ENCODE assay signal across 8 cellular contexts in the genomic region with DNA sequence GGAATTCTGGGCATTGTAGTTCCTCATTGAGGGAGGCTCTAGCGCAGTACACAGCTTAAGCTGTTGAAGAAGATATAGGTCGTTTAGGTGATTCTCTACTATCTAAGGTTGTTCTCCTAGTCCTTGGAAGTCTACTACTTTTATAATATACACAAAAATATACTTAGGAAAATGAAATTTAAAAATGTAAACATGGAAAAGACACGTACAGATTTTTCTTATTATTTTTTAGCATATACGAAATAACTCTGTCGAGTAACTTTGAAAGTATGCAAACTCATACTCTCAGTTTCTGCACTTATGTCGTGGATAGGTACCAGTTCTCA. TPM values are rescaled to one million over a fixed set of nuclear protein-coding genes. Genes with fewer than 3 reads are reported as not detected.
A peak's percentile ranks its signal among the peaks of the same experiment; 100 is the strongest.
DNase-seq lines count a peak whose midpoint lies in the region; ATAC-seq lines count a peak whose summit lies in the region.

No MANE protein-coding gene starts in this region.

- peaks cover 0 to 16% (median 0%) of the 10 kb centered on the region in 3 donors for H3K36me3 Mint-ChIP-seq in CD8-positive, alpha-beta memory T cell

- peaks cover 23 to 33% (median 30%) of the 10 kb centered on the region in 3 donors for H3K4me1 Mint-ChIP-seq in CD8-positive, alpha-beta memory T cell

- peak overlapping the region; percentile 78 for H3K4me3 ChIP-seq in CD8-positive, alpha-beta memory T cell (ENCODE audit: low read length)
- H3K4me3 ChIP-seq in Karpas-422 (ENCODE audit: low read length) (peak overlapping the region; percentile 74), ectodermal cell (ENCODE audit: insufficient read depth, low read depth, low read length) (peak overlapping the region; percentile 69), neuron (ENCODE audit: low read length) (peak overlapping the region; percentile 77)

- H3K9ac ChIP-seq in Karpas-422 (ENCODE audit: low read length) = peak overlapping the region; percentile 83

- H2AFZ ChIP-seq in Karpas-422 (ENCODE audit: low read length) = peak overlapping the region; percentile 92; the same call in 1 of the 2 replicates
- H2AFZ ChIP-seq in neuron (ENCODE audit: low read depth, low read length) = no peak overlapping the region

- no peaks in the 10 kb centered on the region for H3K9me3 Mint-ChIP-seq in CD8-positive, alpha-beta memory T cell

- H4K20me1 ChIP-seq in Karpas-422 (ENCODE audit: insufficient read depth, low read depth, low read length) = no peaks in the 10 kb centered on the region

- H3K79me2 ChIP-seq in Karpas-422 (ENCODE audit: low read length) = peaks cover 42% of the 10 kb centered on the region

- peak overlapping the region; percentile 66 for H3K27ac ChIP-seq in CD8-positive, alpha-beta memory T cell (ENCODE audit: low read depth, low read length)
- H3K27ac ChIP-seq in Karpas-422 (ENCODE audit: low read length) (no peak overlapping the region), ectodermal cell (ENCODE audit: insufficient read depth, low read depth, low read length, poor library complexity, severe bottlenecking) (no peak overlapping the region)

- H3K4me2 ChIP-seq in Karpas-422 (ENCODE audit: low read depth, low read length, poor library complexity, severe bottlenecking) = peak overlapping the region; percentile 93

- CTCF ChIA-PET in CD8-positive, alpha-beta memory T cell (lab: Charles Lee) = interaction anchor here (1.1 kb wide), 2 partner anchors 95 to 218 kb away, joined by 3 to 4 read pairs; a partner anchor contains a TSS

- no peaks in the 10 kb centered on the region for H3K36me3 ChIP-seq in CD8-positive, alpha-beta memory T cell (ENCODE audit: insufficient read depth, low read length)
- H3K36me3 ChIP-seq in Karpas-422 (ENCODE audit: insufficient read depth, low read length) (no peaks in the 10 kb centered on the region), ectodermal cell (ENCODE audit: control insufficient read depth, insufficient read depth, low read length) (no peaks in the 10 kb centered on the region), neuron (ENCODE audit: insufficient read depth, low read length) (no peaks in the 10 kb centered on the region)

- no peak for DNase-seq in CD8-positive, alpha-beta memory T cell
- DNase-seq in Karpas-422 (no peak), COLO668 (lab: John Stamatoyannopoulos, UW; ENCODE audit: unreplicated experiment) (no peak), NCI-H510A (lab: John Stamatoyannopoulos, UW) (no peak)
- no peak for DNase-seq in activated CD4-positive, alpha-beta T cell treated with anti-CD3 and anti-CD28 coated beads, Interleukin-2, amount 50 U/mL, for 1 hour

- no peaks in the 10 kb centered on the region for H3K27me3 ChIP-seq in CD8-positive, alpha-beta memory T cell (ENCODE audit: insufficient read depth, low read length, poor library complexity, severe bottlenecking)
- H3K27me3 ChIP-seq in Karpas-422 (ENCODE audit: low read length) (no peaks in the 10 kb centered on the region), ectodermal cell (ENCODE audit: control insufficient read depth, insufficient read depth, low read length, poor library complexity, severe bottlenecking) (peaks cover 3% of the 10 kb centered on the region), neuron (ENCODE audit: insufficient read depth, low read length) (no peaks in the 10 kb centered on the region)

- no peak for ATAC-seq in HG02870 (IDR thresholded peaks at IDR 0.05; ENCODE audit: unreplicated experiment)

- H3K27ac Mint-ChIP-seq in CD8-positive, alpha-beta memory T cell = peak overlapping the region; percentile 80 to 99 (median 95)

- 53 to 56% methylated on average over 5 of the region's 6 CpGs for WGBS in ectodermal cell, 2 experiments

- peaks cover 3 to 4% of the 10 kb centered on the region in 2 donors for H3K27me3 Mint-ChIP-seq in CD8-positive, alpha-beta memory T cell

- POLR2A ChIA-PET in CD8-positive, alpha-beta memory T cell (lab: Charles Lee) = interaction anchor here (1.0 to 1.6 kb wide), 2 partner anchors 10 to 225 kb away, joined by 4 to 5 read pairs; a partner anchor contains a TSS

- peaks cover 5% of the 10 kb centered on the region for H3K4me1 ChIP-seq in CD8-positive, alpha-beta memory T cell (ENCODE audit: insufficient read depth, low read length)
- H3K4me1 ChIP-seq in Karpas-422 (ENCODE audit: low read length) = peaks cover 20% of the 10 kb centered on the region
- peaks cover 6% of the 10 kb centered on the region for H3K4me1 ChIP-seq in ectodermal cell (ENCODE audit: control insufficient read depth, insufficient read depth, low read length)
- peaks cover 7% of the 10 kb centered on the region for H3K4me1 ChIP-seq in neuron (ENCODE audit: insufficient read depth, low read length)

- peak overlapping the region; percentile 93 to 100 (median 97) for H3K4me3 Mint-ChIP-seq in CD8-positive, alpha-beta memory T cell

- no peaks in the 10 kb centered on the region for H3K9me3 ChIP-seq in CD8-positive, alpha-beta memory T cell (ENCODE audit: low read length)
- H3K9me3 ChIP-seq in Karpas-422 (ENCODE audit: low read length) (no peaks in the 10 kb centered on the region), ectodermal cell (ENCODE audit: control insufficient read depth, low read length) (no peaks in the 10 kb centered on the region), neuron (ENCODE audit: low read length) (no peaks in the 10 kb centered on the region)

- no peaks in the 10 kb centered on the region for H3K9me2 ChIP-seq in Karpas-422 (replicated peaks; ENCODE audit: insufficient read depth, low read length)

RNA-seq across cellular contexts. Expression of a gene that starts 0.3 kb away (rescaled TPM):
- total RNA-seq in CD8-positive, alpha-beta memory T cell = 10 to 100 TPM; 53.8 to 55.7 TPM
- 16.4 TPM for polyA plus RNA-seq in CD8-positive, alpha-beta memory T cell
- 28.7 and 46.6 TPM in 2 replicates for total RNA-seq in Karpas-422 (2014; rRNA removed; shearing (Covaris generic); ENCODE audit: low replicate concordance)
- 58.4 TPM for polyA plus RNA-seq in ectodermal cell (2013, experiment 1 of 4)
- 60.4 TPM for polyA plus RNA-seq in ectodermal cell (2013, experiment 2 of 4)
- 50.9 TPM for polyA plus RNA-seq in ectodermal cell (2013, experiment 3 of 4)
- polyA plus RNA-seq in ectodermal cell (2013, experiment 4 of 4) = 46.6 TPM

RNA-seq across cellular contexts. Expression of a gene that starts 10.2 kb away (rescaled TPM):
- total RNA-seq in CD8-positive, alpha-beta memory T cell = 10 to 100 TPM; 60.7 to 65.7 TPM
- polyA plus RNA-seq in CD8-positive, alpha-beta memory T cell = 87.2 TPM
- 25.0 and 37.5 TPM in 2 replicates for total RNA-seq in Karpas-422 (2014; rRNA removed; shearing (Covaris generic); ENCODE audit: low replicate concordance)
- polyA plus RNA-seq in ectodermal cell (2013, experiment 1 of 4) = 69.7 TPM
- 73.6 TPM for polyA plus RNA-seq in ectodermal cell (2013, experiment 2 of 4)
- 59.1 TPM for polyA plus RNA-seq in ectodermal cell (2013, experiment 3 of 4)
- 69.8 TPM for polyA plus RNA-seq in ectodermal cell (2013, experiment 4 of 4)
